ENCODE assay signal across 38 cellular contexts in genomic region chr4:186291256-186291890, GRCh38. TPM values are rescaled to one million over a fixed set of nuclear protein-coding genes. Genes with fewer than 3 reads are reported as not detected.
"Had no signal": no experiment of that assay in that cellular context is flagged by ENCODE, and none has a peak within 500 bp of the region (broad histone marks: within the 10 kb centered on the region; RNA-seq: fewer than 3 reads in every experiment).

No MANE protein-coding gene starts in this region.

- H3K4me3 ChIP-seq: adrenal gland, body of pancreas, esophagus muscularis mucosa, gastroesophageal sphincter had no signal

- H3K4me1 ChIP-seq: adrenal gland, body of pancreas, esophagus muscularis mucosa, foreskin keratinocyte, gastroesophageal sphincter had no signal

- DNase-seq: activated B cell treated with CpG ODN at 0.5 μM for 24 hours; activated CD4-positive, alpha-beta T cell treated with anti-CD3 and anti-CD28 coated beads for 48 hours; activated CD4-positive, alpha-beta T cell treated with anti-CD3 and anti-CD28 coated beads, Interleukin-2, amount 50 U/mL, for 1 hour; activated CD4-positive, alpha-beta T cell treated with anti-CD3 and anti-CD28 coated beads, Interleukin-2, amount 50 U/mL, for 48 hours; activated CD8-positive, alpha-beta memory T cell treated with anti-CD3 and anti-CD28 coated beads, Interleukin-2, amount 10 ng/mL, durations not matched to agents 7 days and 5 days; activated CD8-positive, alpha-beta memory T cell treated with anti-CD3 and anti-CD28 coated beads, Interleukin-2, amount 50 U/mL, for 4 hours; activated CD8-positive, alpha-beta T cell treated with anti-CD3 and anti-CD28 coated beads, Interleukin-2, amount 10 ng/mL, durations not matched to agents 7 days and 5 days; activated effector memory CD4-positive, alpha-beta T cell treated with anti-CD3 and anti-CD28 coated beads, Interleukin-2, amount 50 U/mL, for 16 hours; activated naive CD4-positive, alpha-beta T cell treated with anti-CD3 and anti-CD28 coated beads for 36 hours; activated naive CD8-positive, alpha-beta T cell treated with anti-CD3 and anti-CD28 coated beads for 36 hours; activated naive CD8-positive, alpha-beta T cell treated with anti-CD3 and anti-CD28 coated beads, Interleukin-2, amount 50 U/mL, for 24 hours; activated T-cell treated with anti-CD3 and anti-CD28 coated beads, Interleukin-2, amount 50 U/mL, for 1 hour; activated T-cell treated with anti-CD3 and anti-CD28 coated beads, Interleukin-2, amount 50 U/mL, for 48 hours; adrenal gland; amygdala; aorta; body of pancreas; caudate nucleus; cortex of kidney; dermis blood vessel endothelial cell; effector CD4-positive, alpha-beta T cell; effector memory CD8-positive, alpha-beta T cell; erythroblast; foreskin keratinocyte; T-helper 1 cell; T-helper 17 cell had no signal

- FAIRE-seq: colon, TTC549 had no signal

- H3K9me3 ChIP-seq: adrenal gland, body of pancreas, esophagus muscularis mucosa, gastroesophageal sphincter had no signal

- H3K36me3 Mint-ChIP-seq: activated CD8-positive, alpha-beta memory T cell treated with anti-CD3 and anti-CD28 coated beads, Interleukin-2, amount 10 ng/mL, durations not matched to agents 7 days and 5 days; activated naive CD4-positive, alpha-beta T cell treated with anti-CD3 and anti-CD28 coated beads, Interleukin-2, amount 50 U/mL, for 24 hours; activated naive CD8-positive, alpha-beta T cell treated with anti-CD3 and anti-CD28 coated beads for 36 hours had no signal

- H3K27me3 Mint-ChIP-seq: activated CD8-positive, alpha-beta memory T cell treated with anti-CD3 and anti-CD28 coated beads, Interleukin-2, amount 10 ng/mL, durations not matched to agents 7 days and 5 days had no signal

- H3K27ac Mint-ChIP-seq: activated B cell treated with CpG ODN at 0.5 μM for 24 hours; activated CD8-positive, alpha-beta memory T cell treated with anti-CD3 and anti-CD28 coated beads, Interleukin-2, amount 10 ng/mL, durations not matched to agents 7 days and 5 days; activated CD8-positive, alpha-beta T cell treated with anti-CD3 and anti-CD28 coated beads, Interleukin-2, amount 10 ng/mL, durations not matched to agents 7 days and 5 days; activated naive CD4-positive, alpha-beta T cell treated with anti-CD3 and anti-CD28 coated beads for 36 hours; activated naive CD4-positive, alpha-beta T cell treated with anti-CD3 and anti-CD28 coated beads, Interleukin-2, amount 50 U/mL, for 24 hours; activated naive CD8-positive, alpha-beta T cell treated with anti-CD3 and anti-CD28 coated beads for 36 hours; activated naive CD8-positive, alpha-beta T cell treated with anti-CD3 and anti-CD28 coated beads, Interleukin-2, amount 50 U/mL, for 24 hours; activated T-helper 1 cell treated with anti-CD3 and anti-CD28 coated beads, Interleukin-12 subunit alpha, Interleukin-12 subunit beta, Interleukin-2, Interleukin-4 antibody, amounts not matched to agents 30 ng/mL and 10 ng/mL and 1 ng/mL, durations not matched to agents 14 hours and 24 hours and 36 hours; activated T-helper 2 cell treated with anti-CD3 and anti-CD28 coated beads, Interferon-gamma antibody, Interleukin-2, Interleukin-4, amounts not matched to agents 10 μg/mL and 5 μg/mL and 100 μg/mL, durations not matched to agents 14 hours and 24 hours and 36 hours; effector memory CD8-positive, alpha-beta T cell; T-helper 17 cell had no signal

- H3K4me3 Mint-ChIP-seq: activated B cell treated with CpG ODN at 0.5 μM for 24 hours; activated CD8-positive, alpha-beta memory T cell treated with anti-CD3 and anti-CD28 coated beads, Interleukin-2, amount 10 ng/mL, durations not matched to agents 7 days and 5 days; activated CD8-positive, alpha-beta T cell treated with anti-CD3 and anti-CD28 coated beads, Interleukin-2, amount 10 ng/mL, durations not matched to agents 7 days and 5 days; activated naive CD4-positive, alpha-beta T cell treated with anti-CD3 and anti-CD28 coated beads for 36 hours; activated naive CD4-positive, alpha-beta T cell treated with anti-CD3 and anti-CD28 coated beads, Interleukin-2, amount 50 U/mL, for 24 hours; activated naive CD8-positive, alpha-beta T cell treated with anti-CD3 and anti-CD28 coated beads for 36 hours; activated naive CD8-positive, alpha-beta T cell treated with anti-CD3 and anti-CD28 coated beads, Interleukin-2, amount 50 U/mL, for 24 hours; activated T-helper 1 cell treated with anti-CD3 and anti-CD28 coated beads, Interleukin-12 subunit alpha, Interleukin-12 subunit beta, Interleukin-2, Interleukin-4 antibody, amounts not matched to agents 30 ng/mL and 10 ng/mL and 1 ng/mL, durations not matched to agents 14 hours and 24 hours and 36 hours; effector memory CD8-positive, alpha-beta T cell; T-helper 17 cell had no signal

- ATAC-seq: activated CD4-positive, CD25-positive, alpha-beta regulatory T cell treated with anti-CD3 and anti-CD28 coated beads, Interleukin-2, amount 50 U/mL, for 24 hours; activated CD8-positive, alpha-beta memory T cell treated with anti-CD3 and anti-CD28 coated beads, Interleukin-2, amount 10 ng/mL, durations not matched to agents 7 days and 5 days; activated CD8-positive, alpha-beta T cell treated with anti-CD3 and anti-CD28 coated beads, Interleukin-2, amount 10 ng/mL, durations not matched to agents 7 days and 5 days; activated naive CD8-positive, alpha-beta T cell treated with anti-CD3 and anti-CD28 coated beads, Interleukin-2, amount 50 U/mL, for 24 hours; body of pancreas; effector memory CD8-positive, alpha-beta T cell; foreskin keratinocyte; gastroesophageal sphincter; T-helper 17 cell had no signal

- H3K27me3 ChIP-seq: body of pancreas, foreskin keratinocyte had no signal

- H3K9me3 Mint-ChIP-seq: activated B cell treated with CpG ODN at 0.5 μM for 24 hours; activated naive CD4-positive, alpha-beta T cell treated with anti-CD3 and anti-CD28 coated beads for 36 hours; activated naive CD4-positive, alpha-beta T cell treated with anti-CD3 and anti-CD28 coated beads, Interleukin-2, amount 50 U/mL, for 24 hours; activated naive CD8-positive, alpha-beta T cell treated with anti-CD3 and anti-CD28 coated beads for 36 hours; activated naive CD8-positive, alpha-beta T cell treated with anti-CD3 and anti-CD28 coated beads, Interleukin-2, amount 50 U/mL, for 24 hours; activated T-helper 1 cell treated with anti-CD3 and anti-CD28 coated beads, Interleukin-12 subunit alpha, Interleukin-12 subunit beta, Interleukin-2, Interleukin-4 antibody, amounts not matched to agents 30 ng/mL and 10 ng/mL and 1 ng/mL, durations not matched to agents 14 hours and 24 hours and 36 hours; activated T-helper 2 cell treated with anti-CD3 and anti-CD28 coated beads, Interferon-gamma antibody, Interleukin-2, Interleukin-4, amounts not matched to agents 10 μg/mL and 5 μg/mL and 100 μg/mL, durations not matched to agents 14 hours and 24 hours and 36 hours; effector memory CD8-positive, alpha-beta T cell had no signal

- H3K27ac ChIP-seq: adrenal gland, body of pancreas, esophagus muscularis mucosa, foreskin keratinocyte, gastroesophageal sphincter, VCaP had no signal

- H3K4me1 Mint-ChIP-seq: activated B cell treated with CpG ODN at 0.5 μM for 24 hours; activated naive CD4-positive, alpha-beta T cell treated with anti-CD3 and anti-CD28 coated beads, Interleukin-2, amount 50 U/mL, for 24 hours; activated naive CD8-positive, alpha-beta T cell treated with anti-CD3 and anti-CD28 coated beads for 36 hours; activated naive CD8-positive, alpha-beta T cell treated with anti-CD3 and anti-CD28 coated beads, Interleukin-2, amount 50 U/mL, for 24 hours; T-helper 17 cell had no signal

- H3K36me3 ChIP-seq: adrenal gland, esophagus muscularis mucosa, gastroesophageal sphincter had no signal

RNA-seq across cellular contexts. Expression of gene F11, which starts 25.4 kb away (rescaled TPM):
- total RNA-seq: activated B cell treated with CpG ODN at 0.5 μM for 24 hours; activated CD8-positive, alpha-beta memory T cell treated with anti-CD3 and anti-CD28 coated beads for 36 hours; activated CD8-positive, alpha-beta memory T cell treated with anti-CD3 and anti-CD28 coated beads, Interleukin-2, amount 10 ng/mL, durations not matched to agents 7 days and 5 days; activated CD8-positive, alpha-beta T cell treated with anti-CD3 and anti-CD28 coated beads, Interleukin-2, amount 10 ng/mL, durations not matched to agents 7 days and 5 days; activated naive CD4-positive, alpha-beta T cell treated with anti-CD3 and anti-CD28 coated beads for 36 hours; activated naive CD8-positive, alpha-beta T cell treated with anti-CD3 and anti-CD28 coated beads for 36 hours; activated T-helper 1 cell treated with anti-CD3 and anti-CD28 coated beads, Interleukin-12 subunit alpha, Interleukin-12 subunit beta, Interleukin-2, Interleukin-4 antibody, amounts not matched to agents 30 ng/mL and 10 ng/mL and 1 ng/mL, durations not matched to agents 14 hours and 24 hours and 36 hours; activated T-helper 2 cell treated with anti-CD3 and anti-CD28 coated beads, Interferon-gamma antibody, Interleukin-2, Interleukin-4, amounts not matched to agents 10 μg/mL and 5 μg/mL and 100 μg/mL, durations not matched to agents 14 hours and 24 hours and 36 hours; chondrocyte; dermis blood vessel endothelial cell; esophagus muscularis mucosa; foreskin keratinocyte; gastroesophageal sphincter; glomerular endothelial cell; T-helper 17 cell had no signal
- polyA plus RNA-seq: foreskin keratinocyte had no signal
